Comparison of ENCODE assay signal across 8 cellular contexts in genomic region chr16:20866161-20866772, GRCh38. TPM values are rescaled to one million over a fixed set of nuclear protein-coding genes. Genes with fewer than 3 reads are reported as not detected.
DNase-seq lines count a peak whose midpoint lies in the region; ATAC-seq and TF ChIP-seq lines count a peak whose summit lies in the region.

No MANE protein-coding gene starts in this region.

- 0 out of 2 replicates have a peak, but pooled peaks cover 7% of the 10 kb centered on the region for H3K27me3 ChIP-seq in OCI-LY3 (ENCODE audit: low read depth, low read length)
- no peaks in the 10 kb centered on the region for H3K27me3 ChIP-seq in muscle layer of colon (ENCODE audit: control insufficient read depth in 1 of 2, insufficient read depth in 2 of 2, low read length in 2 of 2)

- peaks cover 7% of the 10 kb centered on the region for H3K36me3 Mint-ChIP-seq in activated naive CD4-positive, alpha-beta T cell treated with anti-CD3 and anti-CD28 coated beads for 36 hours (ENCODE audit: low read depth)

- H3K27ac ChIP-seq in OCI-LY3 (ENCODE audit: low read length), result peak overlapping the region; percentile 56
- peak overlapping the region; percentile 75 for H3K27ac ChIP-seq in muscle layer of colon (ENCODE audit: low read depth, low read length)

- peak overlapping the region; percentile 81 for H3K27ac Mint-ChIP-seq in activated naive CD4-positive, alpha-beta T cell treated with anti-CD3 and anti-CD28 coated beads for 36 hours

- H3K4me1 Mint-ChIP-seq in activated naive CD4-positive, alpha-beta T cell treated with anti-CD3 and anti-CD28 coated beads for 36 hours (ENCODE audit: low read depth), result peaks cover 24% of the 10 kb centered on the region

- H3K4me3 Mint-ChIP-seq in activated naive CD4-positive, alpha-beta T cell treated with anti-CD3 and anti-CD28 coated beads for 36 hours, result no peak overlapping the region

- no peaks in the 10 kb centered on the region for H3K9me3 Mint-ChIP-seq in activated naive CD4-positive, alpha-beta T cell treated with anti-CD3 and anti-CD28 coated beads for 36 hours

- no peaks in the 10 kb centered on the region for H3K79me2 ChIP-seq in OCI-LY3 (ENCODE audit: low read length)

- H3K4me3 ChIP-seq in OCI-LY3 (ENCODE audit: low read length), result no peak overlapping the region
- no peak overlapping the region for H3K4me3 ChIP-seq in muscle layer of colon (ENCODE audit: low read depth in 1 of 2, low read length in 2 of 2)

- CTCF ChIA-PET in activated naive CD4-positive, alpha-beta T cell treated with anti-CD3 and anti-CD28 coated beads for 36 hours (lab: Charles Lee), result interaction anchor here (1.1 kb wide), 1 partner anchor 16 kb away, joined by 4 read pairs; no protein-coding TSS in a partner anchor

- DNase-seq in activated naive CD4-positive, alpha-beta T cell treated with anti-CD3 and anti-CD28 coated beads for 36 hours, result peak; percentile 58
- DNase-seq in activated naive CD4-positive, alpha-beta T cell (lab: John Stamatoyannopoulos, UW), result no peak
- DNase-seq in dermis microvascular lymphatic vessel endothelial cell (ENCODE audit: low read depth in 2 of 2), result peak; percentile 50 to 92
- no peak for DNase-seq in stimulated activated CD4-positive, alpha-beta T cell treated with anti-CD3 and anti-CD28 coated beads, Interleukin-4, amount 100 ng/mL, for 24 hours

- peaks cover 4% of the 10 kb centered on the region for H3K36me3 ChIP-seq in OCI-LY3 (replicated peaks; ENCODE audit: low read depth, low read length)
- peaks cover 11% of the 10 kb centered on the region for H3K36me3 ChIP-seq in muscle layer of colon (ENCODE audit: insufficient read depth, low read length)

- H2AFZ ChIP-seq in OCI-LY3 (ENCODE audit: low read depth, low read length), result no peak overlapping the region

- H3K9ac ChIP-seq in OCI-LY3 (ENCODE audit: low read length), result peak overlapping the region; percentile 19; the same call in 1 of the 2 replicates
- no peak overlapping the region for H3K9ac ChIP-seq in muscle layer of colon (ENCODE audit: low read length)

- H3K9me3 ChIP-seq in OCI-LY3 (ENCODE audit: insufficient read depth, low read length), result no peaks in the 10 kb centered on the region
- H3K9me3 ChIP-seq in muscle layer of colon (ENCODE audit: low read length), result no peaks in the 10 kb centered on the region

- H3K4me1 ChIP-seq in OCI-LY3 (ENCODE audit: low read length) (peaks cover 23% of the 10 kb centered on the region), muscle layer of colon (ENCODE audit: insufficient read depth, low read length) (peaks cover 58% of the 10 kb centered on the region)

- intact Hi-C loops in activated naive CD4-positive, alpha-beta T cell treated with anti-CD3 and anti-CD28 coated beads for 36 hours (cut with micrococcal nuclease), result no loop called here

- no peak for TF ChIP-seq CTCF in OCI-LY3 (IDR thresholded peaks at IDR 0.05; ENCODE audit: low read depth, low read length)

- peak overlapping the region; percentile 52 for H3K4me2 ChIP-seq in OCI-LY3 (ENCODE audit: low read length)

- H4K20me1 ChIP-seq in OCI-LY3 (ENCODE audit: insufficient read depth, low read length), result peaks cover 16% of the 10 kb centered on the region; the same call in 1 of the 2 replicates

- ATAC-seq in GM21390 (IDR thresholded peaks at IDR 0.05; ENCODE audit: unreplicated experiment) (no peak), HG03025 (IDR thresholded peaks at IDR 0.05; ENCODE audit: low FRiP score, unreplicated experiment) (no peak)

- H3K27me3 Mint-ChIP-seq in activated naive CD4-positive, alpha-beta T cell treated with anti-CD3 and anti-CD28 coated beads for 36 hours (ENCODE audit: low read depth), result no peaks in the 10 kb centered on the region

RNA-seq across cellular contexts. Expression of gene DCUN1D3, which starts 33.9 kb away (rescaled TPM):
- 1 to 10 TPM; 3.0 to 3.4 TPM for total RNA-seq in activated naive CD4-positive, alpha-beta T cell treated with anti-CD3 and anti-CD28 coated beads for 36 hours
- total RNA-seq in dermis microvascular lymphatic vessel endothelial cell, result 15.5 and 21.5 TPM in 2 replicates

RNA-seq across cellular contexts. Expression of gene LYRM1, which starts 34.3 kb away (rescaled TPM):
- total RNA-seq in activated naive CD4-positive, alpha-beta T cell treated with anti-CD3 and anti-CD28 coated beads for 36 hours, result 10 to 100 TPM; 20.4 to 20.8 TPM
- total RNA-seq in dermis microvascular lymphatic vessel endothelial cell, result 33.5 and 41.0 TPM in 2 replicates

RNA-seq across cellular contexts. Expression of gene REXO5, which starts 59.9 kb away (rescaled TPM):
- 10 to 100 TPM; 26.4 to 27.8 TPM for total RNA-seq in activated naive CD4-positive, alpha-beta T cell treated with anti-CD3 and anti-CD28 coated beads for 36 hours
- total RNA-seq in dermis microvascular lymphatic vessel endothelial cell, result 2.7 and 2.9 TPM in 2 replicates

RNA-seq across cellular contexts. Expression of gene ERI2, which starts 60.0 kb away (rescaled TPM):
- total RNA-seq in activated naive CD4-positive, alpha-beta T cell treated with anti-CD3 and anti-CD28 coated beads for 36 hours, result 10 to 100 TPM; 18.4 to 19.6 TPM
- total RNA-seq in dermis microvascular lymphatic vessel endothelial cell, result 7.8 and 9.2 TPM in 2 replicates

Comparison
In these comparisons a context has a peak if more than half of its experiments do, and no peak if none do; other contexts are left out.
1. DNase-seq: peak in activated naive CD4-positive, alpha-beta T cell treated with anti-CD3 and anti-CD28 coated beads for 36 hours (single experiment) and dermis microvascular lymphatic vessel endothelial cell (2 of 2); none in activated naive CD4-positive, alpha-beta T cell (0 of 4) and stimulated activated CD4-positive, alpha-beta T cell treated with anti-CD3 and anti-CD28 coated beads, Interleukin-4, amount 100 ng/mL, for 24 hours (single experiment).